8 cellular contexts compared by ENCODE assay signal in the genomic region with DNA sequence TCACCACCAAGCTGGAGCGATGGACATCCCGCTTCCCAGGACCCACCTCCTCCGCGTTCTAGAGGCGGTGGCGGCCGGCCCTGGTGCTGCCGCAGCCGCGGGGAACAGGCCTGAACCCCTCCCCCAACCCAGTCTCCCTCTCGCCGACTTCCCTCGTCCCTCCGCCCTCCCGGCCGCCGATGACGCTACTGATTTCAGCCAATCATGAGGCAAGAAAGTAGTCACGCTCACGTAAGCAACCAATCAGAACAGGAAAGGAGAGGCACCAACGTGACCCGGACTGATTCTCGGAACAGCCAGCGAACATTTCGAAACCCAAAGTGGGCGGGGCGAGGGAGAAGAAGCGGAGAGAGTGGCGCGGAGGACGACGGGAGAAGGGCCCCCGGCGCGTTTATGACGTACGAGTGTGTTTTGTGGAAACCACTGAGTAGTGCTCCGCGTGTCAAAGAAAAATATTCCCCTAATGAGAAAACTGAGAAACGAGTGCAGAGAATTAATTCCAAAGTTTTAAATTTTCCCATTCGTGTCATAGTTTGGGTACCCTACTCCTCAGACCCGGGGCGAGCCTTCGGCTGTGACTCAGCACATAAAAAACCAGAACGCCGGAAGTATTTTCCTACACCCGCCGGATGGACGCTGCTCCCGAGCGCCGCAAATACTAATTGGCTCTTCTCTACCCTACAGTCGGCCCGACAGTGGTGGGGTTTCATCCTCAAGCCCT.
DNase-seq lines count a peak whose midpoint lies in the region; ATAC-seq lines count a peak whose summit lies in the region.

A gene with protein sequence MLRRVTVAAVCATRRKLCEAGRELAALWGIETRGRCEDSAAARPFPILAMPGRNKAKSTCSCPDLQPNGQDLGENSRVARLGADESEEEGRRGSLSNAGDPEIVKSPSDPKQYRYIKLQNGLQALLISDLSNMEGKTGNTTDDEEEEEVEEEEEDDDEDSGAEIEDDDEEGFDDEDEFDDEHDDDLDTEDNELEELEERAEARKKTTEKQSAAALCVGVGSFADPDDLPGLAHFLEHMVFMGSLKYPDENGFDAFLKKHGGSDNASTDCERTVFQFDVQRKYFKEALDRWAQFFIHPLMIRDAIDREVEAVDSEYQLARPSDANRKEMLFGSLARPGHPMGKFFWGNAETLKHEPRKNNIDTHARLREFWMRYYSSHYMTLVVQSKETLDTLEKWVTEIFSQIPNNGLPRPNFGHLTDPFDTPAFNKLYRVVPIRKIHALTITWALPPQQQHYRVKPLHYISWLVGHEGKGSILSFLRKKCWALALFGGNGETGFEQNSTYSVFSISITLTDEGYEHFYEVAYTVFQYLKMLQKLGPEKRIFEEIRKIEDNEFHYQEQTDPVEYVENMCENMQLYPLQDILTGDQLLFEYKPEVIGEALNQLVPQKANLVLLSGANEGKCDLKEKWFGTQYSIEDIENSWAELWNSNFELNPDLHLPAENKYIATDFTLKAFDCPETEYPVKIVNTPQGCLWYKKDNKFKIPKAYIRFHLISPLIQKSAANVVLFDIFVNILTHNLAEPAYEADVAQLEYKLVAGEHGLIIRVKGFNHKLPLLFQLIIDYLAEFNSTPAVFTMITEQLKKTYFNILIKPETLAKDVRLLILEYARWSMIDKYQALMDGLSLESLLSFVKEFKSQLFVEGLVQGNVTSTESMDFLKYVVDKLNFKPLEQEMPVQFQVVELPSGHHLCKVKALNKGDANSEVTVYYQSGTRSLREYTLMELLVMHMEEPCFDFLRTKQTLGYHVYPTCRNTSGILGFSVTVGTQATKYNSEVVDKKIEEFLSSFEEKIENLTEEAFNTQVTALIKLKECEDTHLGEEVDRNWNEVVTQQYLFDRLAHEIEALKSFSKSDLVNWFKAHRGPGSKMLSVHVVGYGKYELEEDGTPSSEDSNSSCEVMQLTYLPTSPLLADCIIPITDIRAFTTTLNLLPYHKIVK (minus strand): TSS at position 112 of the 721 bp plus-strand sequence. CDS start 112 bp downstream, outside the sequence.

- H3K27ac ChIP-seq in SK-N-MC: peak within 1 kb of the TSS; percentile 99

- H3K9me3 ChIP-seq in SK-N-MC (ENCODE audit: low read depth, low read length): no peaks in the 10 kb centered on the region

- peak; percentile 92 for ATAC-seq in HG02588 (IDR thresholded peaks at IDR 0.05; ENCODE audit: unreplicated experiment)

- peaks cover 16% of the 10 kb centered on the region for H3K36me3 ChIP-seq in SK-N-MC (ENCODE audit: insufficient read depth, low read length)

- H3K4me3 ChIP-seq in GM08714 (ENCODE audit: low read length) (peak within 1 kb of the TSS; percentile 96), SK-N-MC (peak within 1 kb of the TSS; percentile 90)

- peak; percentile 99 for DNase-seq in NCI-H1048 (lab: John Stamatoyannopoulos, UW)
- peak; percentile 100 for DNase-seq in SK-N-MC (ENCODE audit: low read depth, low spot score)
- DNase-seq in activated naive CD4-positive, alpha-beta T cell treated with anti-CD3 and anti-CD28 coated beads, Interleukin-2, amount 10 ng/mL, durations not matched to agents 7 days and 5 days: peak; percentile 100
- DNase-seq in germinal center (ENCODE audit: low spot score): peak; percentile 98
- DNase-seq in non-pigmented ciliary epithelial cell (ENCODE audit: low read depth): peak; percentile 100
- peak; percentile 100 for DNase-seq in superior temporal gyrus (ENCODE audit: extremely low spot score)

- H3K27ac Mint-ChIP-seq in activated naive CD4-positive, alpha-beta T cell treated with anti-CD3 and anti-CD28 coated beads, Interleukin-2, amount 10 ng/mL, durations not matched to agents 7 days and 5 days: no peak within 1 kb of the TSS

- no peak within 1 kb of the TSS for H3K4me3 Mint-ChIP-seq in activated naive CD4-positive, alpha-beta T cell treated with anti-CD3 and anti-CD28 coated beads, Interleukin-2, amount 10 ng/mL, durations not matched to agents 7 days and 5 days

- no peaks in the 10 kb centered on the region for H3K9me3 Mint-ChIP-seq in activated naive CD4-positive, alpha-beta T cell treated with anti-CD3 and anti-CD28 coated beads, Interleukin-2, amount 10 ng/mL, durations not matched to agents 7 days and 5 days

- CTCF ChIA-PET in activated naive CD4-positive, alpha-beta T cell treated with anti-CD3 and anti-CD28 coated beads, Interleukin-2, amount 10 ng/mL, durations not matched to agents 7 days and 5 days (lab: Charles Lee): interaction anchor here (0.6 to 1.0 kb wide), 3 partner anchors 9 to 89 kb away, joined by 3 read pairs; no protein-coding TSS in a partner anchor

- peaks cover 24% of the 10 kb centered on the region for H3K36me3 Mint-ChIP-seq in activated naive CD4-positive, alpha-beta T cell treated with anti-CD3 and anti-CD28 coated beads, Interleukin-2, amount 10 ng/mL, durations not matched to agents 7 days and 5 days

- peaks cover 23% of the 10 kb centered on the region for H3K4me1 Mint-ChIP-seq in activated naive CD4-positive, alpha-beta T cell treated with anti-CD3 and anti-CD28 coated beads, Interleukin-2, amount 10 ng/mL, durations not matched to agents 7 days and 5 days

- peaks cover 21% of the 10 kb centered on the region for H3K27me3 Mint-ChIP-seq in activated naive CD4-positive, alpha-beta T cell treated with anti-CD3 and anti-CD28 coated beads, Interleukin-2, amount 10 ng/mL, durations not matched to agents 7 days and 5 days

- H3K9ac ChIP-seq in SK-N-MC (ENCODE audit: insufficient read length): peak within 1 kb of the TSS; percentile 99

Comparison
In these comparisons a context has a peak if more than half of its experiments do, and no peak if none do; other contexts are left out.
1. Peak in every context shown above with its lines: DNase-seq, ATAC-seq, H3K4me3 ChIP-seq and H3K27ac ChIP-seq.